Comparison of ENCODE assay signal across 8 cellular contexts in genomic region chr2:216012830-216013079, GRCh38. TPM values are rescaled to one million over a fixed set of nuclear protein-coding genes. Genes with fewer than 3 reads are reported as not detected.
DNase-seq lines count a peak whose midpoint lies in the region; ATAC-seq, FAIRE-seq and TF ChIP-seq lines count a peak whose summit lies in the region.

No MANE protein-coding gene starts in this region.

- no peaks in the 10 kb centered on the region for H3K27me3 Mint-ChIP-seq in progenitor cell of endocrine pancreas

- ATAC-seq in GM19324 (IDR thresholded peaks at IDR 0.05; ENCODE audit: low FRiP score, unreplicated experiment), result no peak
- ATAC-seq in GM18511 (IDR thresholded peaks at IDR 0.05; ENCODE audit: unreplicated experiment), result no peak

- H3K4me3 ChIP-seq in GM06990 (replicated peaks; ENCODE audit: low read depth, low read length) (peak overlapping the region; percentile 98), SJCRH30 (peak overlapping the region; percentile 86), fibroblast of lung (replicated peaks in 1 of 4; ENCODE audit: control extremely low read depth in 1 of 4, insufficient read depth in 1 of 4, low read depth in 3 of 4, low read length in 4 of 4) (peak overlapping the region; percentile 61 to 79 (median 76))

- H3K27me3 ChIP-seq in GM06990 (replicated peaks; ENCODE audit: control insufficient read depth, insufficient read depth, low read length) (no peaks in the 10 kb centered on the region), SJCRH30 (no peaks in the 10 kb centered on the region), fibroblast of lung (ENCODE audit: control insufficient read depth, insufficient read depth, low read length) (no peaks in the 10 kb centered on the region)

- no peak for FAIRE-seq in urothelium cell line (lab: Jason Lieb, UNC)

- peak overlapping the region; percentile 95 for H3K27ac Mint-ChIP-seq in progenitor cell of endocrine pancreas

- H3K27ac ChIP-seq in SJCRH30, result 0 out of 2 replicates have a peak overlapping the region, but pooled peaks have one; percentile 14
- H3K27ac ChIP-seq in fibroblast of lung (ENCODE audit: insufficient read depth, low read length), result no peak overlapping the region

- H3K9me3 ChIP-seq in SJCRH30 (replicated peaks), result no peaks in the 10 kb centered on the region
- H3K9me3 ChIP-seq in fibroblast of lung (ENCODE audit: control insufficient read depth, insufficient read depth, low read depth, low read length), result no peaks in the 10 kb centered on the region

- peak overlapping the region; percentile 94 for H3K4me2 ChIP-seq in fibroblast of lung (ENCODE audit: extremely low read depth, insufficient read depth, low read length)

- no peaks in the 10 kb centered on the region for H4K20me1 ChIP-seq in fibroblast of lung (ENCODE audit: control insufficient read depth, extremely low read depth, insufficient read depth, low read length)

- DNase-seq in GM06990 (ENCODE audit: extremely low read depth, insufficient read length), result no peak
- no peak for DNase-seq in SJCRH30
- no peak for DNase-seq in fibroblast of lung (ENCODE audit: low read depth in 2 of 2)
- no peak for DNase-seq in progenitor cell of endocrine pancreas (ENCODE audit: low spot score, unreplicated experiment)
- no peak for DNase-seq in urothelium cell line (ENCODE audit: low spot score)
- no peak for DNase-seq in cerebellum (ENCODE audit: low spot score)

- H3K4me1 ChIP-seq in SJCRH30 (peaks cover 33% of the 10 kb centered on the region), fibroblast of lung (ENCODE audit: control insufficient read depth, extremely low read depth, insufficient read depth, low read length) (peaks cover 2% of the 10 kb centered on the region)

- no peaks in the 10 kb centered on the region for H3K79me2 ChIP-seq in fibroblast of lung (ENCODE audit: control insufficient read depth, insufficient read depth, low read length)

- H3K4me3 Mint-ChIP-seq in progenitor cell of endocrine pancreas (ENCODE audit: low read depth), result peak overlapping the region; percentile 83

- no peak for TF ChIP-seq CTCF in GM06990 (IDR thresholded peaks at IDR 0.05; ENCODE audit: insufficient read depth, low read length, poor library complexity, severe bottlenecking)
- TF ChIP-seq CTCF in fibroblast of lung (conservative IDR thresholded peaks at IDR 0.05 in 1 of 2, IDR thresholded peaks at IDR 0.05 in 1 of 2; ENCODE audit: low read depth in 1 of 2, low read length in 2 of 2), result no peak
- no peak for TF ChIP-seq CTCF in progenitor cell of endocrine pancreas (IDR thresholded peaks at IDR 0.05; ENCODE audit: unreplicated experiment)

- peaks cover 1% of the 10 kb centered on the region for H3K36me3 Mint-ChIP-seq in progenitor cell of endocrine pancreas (ENCODE audit: insufficient read depth)

- no peaks in the 10 kb centered on the region; the same call in 1 of the 2 replicates for H3K36me3 ChIP-seq in GM06990 (ENCODE audit: control insufficient read depth, insufficient read depth, low read length)
- no peaks in the 10 kb centered on the region for H3K36me3 ChIP-seq in SJCRH30
- no peaks in the 10 kb centered on the region for H3K36me3 ChIP-seq in fibroblast of lung (ENCODE audit: control insufficient read depth, insufficient read depth, low read length)

- peaks cover 8% of the 10 kb centered on the region for H3K4me1 Mint-ChIP-seq in progenitor cell of endocrine pancreas (ENCODE audit: low read depth)

- peak overlapping the region; percentile 89 for H2AFZ ChIP-seq in fibroblast of lung (ENCODE audit: low read length)

- H3K9me3 Mint-ChIP-seq in progenitor cell of endocrine pancreas (ENCODE audit: low read depth), result no peaks in the 10 kb centered on the region

- peak overlapping the region; percentile 61 for H3K9ac ChIP-seq in fibroblast of lung (ENCODE audit: insufficient read depth, low read length)

RNA-seq across cellular contexts. Expression of gene MREG, which starts 0.6 kb away (rescaled TPM):
- total RNA-seq in SJCRH30 (2014; rRNA removed; shearing (Covaris generic)), result 10.3 and 11.1 TPM in 2 replicates
- total RNA-seq in fibroblast of lung (1.8 and 3.5 TPM in 2 replicates), progenitor cell of endocrine pancreas (22.8 and 26.8 TPM in 2 replicates), cerebellum (8.8 TPM)
- 2.4 and 3.4 TPM in 2 replicates for polyA plus RNA-seq in fibroblast of lung
- 1.8 and 2.5 TPM in 2 replicates for polyA plus RNA-seq in fibroblast of lung (2012)
- polyA minus RNA-seq in fibroblast of lung (ENCODE audit: low replicate concordance), result 1.8 TPM in 1 of 2 replicates, not detected in the other
